Comparison of ENCODE assay signal across 1 cellular context in genomic region chr2:99084256-99084655, GRCh38.
TF ChIP-seq lines count a peak whose summit lies in the region.

No MANE protein-coding gene starts in this region.

TF ChIP-seq in GM23338, 12 proteins besides CTCF, POLR2A, EP300 and RAD21 (continued from another document):
- no peak for TF ChIP-seq ZNF462 (CRISPR knock-in tag; IDR thresholded peaks at IDR 0.05)
- no peak for TF ChIP-seq ZNF114 (CRISPR knock-in tag; IDR thresholded peaks at IDR 0.05)
- no peak for TF ChIP-seq EZH2 (IDR thresholded peaks at IDR 0.05; ENCODE audit: low read depth, unreplicated experiment)
- TF ChIP-seq CREB1 (CRISPR knock-in tag; IDR thresholded peaks at IDR 0.05; ENCODE audit: low read depth) = no peak
- no peak for TF ChIP-seq ZNF331 (CRISPR knock-in tag; IDR thresholded peaks at IDR 0.05; ENCODE audit: low read depth)
- TF ChIP-seq JUNB (IDR thresholded peaks at IDR 0.05; ENCODE audit: unreplicated experiment) = no peak
- no peak for TF ChIP-seq STAT1 (IDR thresholded peaks at IDR 0.05; ENCODE audit: unreplicated experiment)
- TF ChIP-seq EZH2phosphoT487 (IDR thresholded peaks at IDR 0.05; ENCODE audit: unreplicated experiment) = no peak
- TF ChIP-seq POLR2AphosphoS5 (IDR thresholded peaks at IDR 0.05; ENCODE audit: low read depth) = no peak
- TF ChIP-seq NANOG (IDR thresholded peaks at IDR 0.05; ENCODE audit: borderline replicate concordance) = no peak
